ENCODE assay signal across 1 cellular context in the genomic region with DNA sequence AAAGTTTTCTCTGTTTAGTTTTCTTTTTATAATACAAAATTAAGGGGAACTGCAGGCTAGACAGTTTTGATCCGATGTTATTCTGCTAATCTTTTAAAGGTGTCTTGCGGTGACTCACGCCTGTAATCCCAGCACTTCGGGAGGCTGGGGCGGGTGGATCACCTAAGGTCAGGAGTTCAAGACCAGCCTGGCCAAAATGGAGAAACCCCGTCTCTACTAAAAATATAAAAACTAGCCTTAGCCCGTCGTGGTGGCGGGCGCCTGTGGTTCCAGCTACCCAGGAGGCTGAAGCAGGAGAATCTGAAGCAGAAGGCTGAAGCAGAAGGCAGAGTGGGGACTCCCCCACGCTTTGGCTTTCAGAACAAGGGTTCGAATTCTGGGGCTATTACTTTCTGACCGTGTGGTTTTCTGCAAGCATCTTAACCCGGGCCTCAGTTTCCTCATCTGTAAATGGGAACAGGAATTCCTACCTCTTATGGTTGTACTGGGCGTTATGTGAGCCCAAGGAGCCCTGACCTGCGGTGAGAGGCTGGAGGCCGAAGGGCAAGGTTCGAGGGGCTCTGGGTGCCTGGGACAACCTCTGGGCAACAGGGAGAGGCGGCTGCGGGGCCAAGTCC.
TF ChIP-seq lines count a peak whose summit lies in the region.

No MANE protein-coding gene starts in this region.

TF ChIP-seq in K562, 482 proteins besides CTCF, POLR2A, EP300 and RAD21 (continued from another document and continues in another):
- TF ChIP-seq, protein P1, sequence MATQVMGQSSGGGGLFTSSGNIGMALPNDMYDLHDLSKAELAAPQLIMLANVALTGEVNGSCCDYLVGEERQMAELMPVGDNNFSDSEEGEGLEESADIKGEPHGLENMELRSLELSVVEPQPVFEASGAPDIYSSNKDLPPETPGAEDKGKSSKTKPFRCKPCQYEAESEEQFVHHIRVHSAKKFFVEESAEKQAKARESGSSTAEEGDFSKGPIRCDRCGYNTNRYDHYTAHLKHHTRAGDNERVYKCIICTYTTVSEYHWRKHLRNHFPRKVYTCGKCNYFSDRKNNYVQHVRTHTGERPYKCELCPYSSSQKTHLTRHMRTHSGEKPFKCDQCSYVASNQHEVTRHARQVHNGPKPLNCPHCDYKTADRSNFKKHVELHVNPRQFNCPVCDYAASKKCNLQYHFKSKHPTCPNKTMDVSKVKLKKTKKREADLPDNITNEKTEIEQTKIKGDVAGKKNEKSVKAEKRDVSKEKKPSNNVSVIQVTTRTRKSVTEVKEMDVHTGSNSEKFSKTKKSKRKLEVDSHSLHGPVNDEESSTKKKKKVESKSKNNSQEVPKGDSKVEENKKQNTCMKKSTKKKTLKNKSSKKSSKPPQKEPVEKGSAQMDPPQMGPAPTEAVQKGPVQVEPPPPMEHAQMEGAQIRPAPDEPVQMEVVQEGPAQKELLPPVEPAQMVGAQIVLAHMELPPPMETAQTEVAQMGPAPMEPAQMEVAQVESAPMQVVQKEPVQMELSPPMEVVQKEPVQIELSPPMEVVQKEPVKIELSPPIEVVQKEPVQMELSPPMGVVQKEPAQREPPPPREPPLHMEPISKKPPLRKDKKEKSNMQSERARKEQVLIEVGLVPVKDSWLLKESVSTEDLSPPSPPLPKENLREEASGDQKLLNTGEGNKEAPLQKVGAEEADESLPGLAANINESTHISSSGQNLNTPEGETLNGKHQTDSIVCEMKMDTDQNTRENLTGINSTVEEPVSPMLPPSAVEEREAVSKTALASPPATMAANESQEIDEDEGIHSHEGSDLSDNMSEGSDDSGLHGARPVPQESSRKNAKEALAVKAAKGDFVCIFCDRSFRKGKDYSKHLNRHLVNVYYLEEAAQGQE (CRISPR knock-in tag; IDR thresholded peaks at IDR 0.05; ENCODE audit: low read depth) = no peak; the same call in 1 of the 2 replicates
- TF ChIP-seq ZNF707 (CRISPR knock-in tag; conservative IDR thresholded peaks at IDR 0.05) = no peak
- TF ChIP-seq ZNF12 (CRISPR knock-in tag; IDR thresholded peaks at IDR 0.05) = no peak
- TF ChIP-seq ZNF589 (CRISPR knock-in tag; IDR thresholded peaks at IDR 0.05; ENCODE audit: low read depth) = peak; percentile 54; the same call in 1 of the 2 replicates
- TF ChIP-seq RBM17 (IDR thresholded peaks at IDR 0.05; ENCODE audit: borderline replicate concordance, low read depth, low read length) = no peak
- no peak for TF ChIP-seq ILF3 (IDR thresholded peaks at IDR 0.05; ENCODE audit: borderline replicate concordance)
- TF ChIP-seq ZFP30 (CRISPR knock-in tag; IDR thresholded peaks at IDR 0.05; ENCODE audit: borderline replicate concordance) = no peak
- TF ChIP-seq ZSCAN29 (IDR thresholded peaks at IDR 0.05) = no peak
- no peak for TF ChIP-seq ZBTB17 (CRISPR knock-in tag; IDR thresholded peaks at IDR 0.05)
- TF ChIP-seq MXI1 (IDR thresholded peaks at IDR 0.05; ENCODE audit: low read depth, low read length) = no peak
- TF ChIP-seq TRIM24 (IDR thresholded peaks at IDR 0.05) = no peak; a peak in 1 of 4 replicates
- TF ChIP-seq ZNF263 (CRISPR knock-in tag; IDR thresholded peaks at IDR 0.05; ENCODE audit: borderline replicate concordance) = no peak
- TF ChIP-seq, protein P2, sequence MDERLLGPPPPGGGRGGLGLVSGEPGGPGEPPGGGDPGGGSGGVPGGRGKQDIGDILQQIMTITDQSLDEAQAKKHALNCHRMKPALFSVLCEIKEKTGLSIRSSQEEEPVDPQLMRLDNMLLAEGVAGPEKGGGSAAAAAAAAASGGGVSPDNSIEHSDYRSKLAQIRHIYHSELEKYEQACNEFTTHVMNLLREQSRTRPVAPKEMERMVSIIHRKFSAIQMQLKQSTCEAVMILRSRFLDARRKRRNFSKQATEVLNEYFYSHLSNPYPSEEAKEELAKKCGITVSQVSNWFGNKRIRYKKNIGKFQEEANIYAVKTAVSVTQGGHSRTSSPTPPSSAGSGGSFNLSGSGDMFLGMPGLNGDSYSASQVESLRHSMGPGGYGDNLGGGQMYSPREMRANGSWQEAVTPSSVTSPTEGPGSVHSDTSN (CRISPR knock-in tag; IDR thresholded peaks at IDR 0.05; ENCODE audit: low read depth) = no peak
- TF ChIP-seq, protein P2 (tag; conservative IDR thresholded peaks at IDR 0.05; ENCODE audit: low read depth) = no peak
- no peak for TF ChIP-seq ZBED1 (IDR thresholded peaks at IDR 0.05)
- TF ChIP-seq, protein P3, sequence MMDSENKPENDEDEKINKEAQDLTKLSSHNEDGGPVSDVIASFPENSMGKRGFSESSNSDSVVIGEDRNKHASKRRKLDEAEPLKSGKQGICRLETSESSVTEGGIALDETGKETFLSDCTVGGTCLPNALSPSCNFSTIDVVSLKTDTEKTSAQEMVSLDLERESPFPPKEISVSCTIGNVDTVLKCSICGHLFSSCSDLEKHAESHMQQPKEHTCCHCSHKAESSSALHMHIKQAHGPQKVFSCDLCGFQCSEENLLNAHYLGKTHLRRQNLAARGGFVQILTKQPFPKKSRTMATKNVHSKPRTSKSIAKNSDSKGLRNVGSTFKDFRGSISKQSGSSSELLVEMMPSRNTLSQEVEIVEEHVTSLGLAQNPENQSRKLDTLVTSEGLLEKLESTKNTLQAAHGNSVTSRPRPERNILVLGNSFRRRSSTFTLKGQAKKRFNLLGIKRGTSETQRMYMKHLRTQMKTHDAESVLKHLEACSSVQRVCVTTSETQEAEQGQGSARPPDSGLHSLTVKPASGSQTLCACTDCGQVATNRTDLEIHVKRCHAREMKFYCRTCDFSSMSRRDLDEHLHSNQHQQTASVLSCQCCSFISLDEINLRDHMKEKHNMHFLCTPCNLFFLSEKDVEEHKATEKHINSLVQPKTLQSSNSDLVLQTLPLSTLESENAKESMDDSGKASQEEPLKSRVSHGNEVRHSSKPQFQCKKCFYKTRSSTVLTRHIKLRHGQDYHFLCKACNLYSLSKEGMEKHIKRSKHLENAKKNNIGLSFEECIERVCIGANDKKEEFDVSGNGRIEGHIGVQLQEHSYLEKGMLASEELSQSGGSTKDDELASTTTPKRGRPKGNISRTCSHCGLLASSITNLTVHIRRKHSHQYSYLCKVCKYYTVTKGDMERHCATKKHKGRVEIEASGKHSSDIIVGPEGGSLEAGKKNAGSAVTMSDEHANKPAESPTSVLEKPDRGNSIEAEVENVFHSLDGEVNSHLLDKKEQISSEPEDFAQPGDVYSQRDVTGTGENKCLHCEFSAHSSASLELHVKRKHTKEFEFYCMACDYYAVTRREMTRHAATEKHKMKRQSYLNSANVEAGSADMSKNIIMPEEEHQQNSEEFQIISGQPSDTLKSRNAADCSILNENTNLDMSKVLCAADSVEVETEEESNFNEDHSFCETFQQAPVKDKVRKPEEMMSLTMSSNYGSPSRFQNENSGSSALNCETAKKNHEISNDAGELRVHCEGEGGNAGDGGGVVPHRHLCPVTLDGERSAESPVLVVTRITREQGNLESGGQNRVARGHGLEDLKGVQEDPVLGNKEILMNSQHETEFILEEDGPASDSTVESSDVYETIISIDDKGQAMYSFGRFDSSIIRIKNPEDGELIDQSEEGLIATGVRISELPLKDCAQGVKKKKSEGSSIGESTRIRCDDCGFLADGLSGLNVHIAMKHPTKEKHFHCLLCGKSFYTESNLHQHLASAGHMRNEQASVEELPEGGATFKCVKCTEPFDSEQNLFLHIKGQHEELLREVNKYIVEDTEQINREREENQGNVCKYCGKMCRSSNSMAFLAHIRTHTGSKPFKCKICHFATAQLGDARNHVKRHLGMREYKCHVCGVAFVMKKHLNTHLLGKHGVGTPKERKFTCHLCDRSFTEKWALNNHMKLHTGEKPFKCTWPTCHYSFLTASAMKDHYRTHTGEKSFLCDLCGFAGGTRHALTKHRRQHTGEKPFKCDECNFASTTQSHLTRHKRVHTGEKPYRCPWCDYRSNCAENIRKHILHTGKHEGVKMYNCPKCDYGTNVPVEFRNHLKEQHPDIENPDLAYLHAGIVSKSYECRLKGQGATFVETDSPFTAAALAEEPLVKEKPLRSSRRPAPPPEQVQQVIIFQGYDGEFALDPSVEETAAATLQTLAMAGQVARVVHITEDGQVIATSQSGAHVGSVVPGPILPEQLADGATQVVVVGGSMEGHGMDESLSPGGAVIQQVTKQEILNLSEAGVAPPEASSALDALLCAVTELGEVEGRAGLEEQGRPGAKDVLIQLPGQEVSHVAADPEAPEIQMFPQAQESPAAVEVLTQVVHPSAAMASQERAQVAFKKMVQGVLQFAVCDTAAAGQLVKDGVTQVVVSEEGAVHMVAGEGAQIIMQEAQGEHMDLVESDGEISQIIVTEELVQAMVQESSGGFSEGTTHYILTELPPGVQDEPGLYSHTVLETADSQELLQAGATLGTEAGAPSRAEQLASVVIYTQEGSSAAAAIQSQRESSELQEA (IDR thresholded peaks at IDR 0.05; ENCODE audit: low read depth) = no peak
- TF ChIP-seq HMG20B (CRISPR knock-in tag; IDR thresholded peaks at IDR 0.05) = no peak
- TF ChIP-seq TEAD1 (CRISPR knock-in tag; IDR thresholded peaks at IDR 0.05) = 0 out of 4 replicates have a peak, but pooled peaks of 1 of the 2 experiments have one; percentile 35
- TF ChIP-seq CSDE1 (IDR thresholded peaks at IDR 0.05) = no peak
- TF ChIP-seq, protein P4, sequence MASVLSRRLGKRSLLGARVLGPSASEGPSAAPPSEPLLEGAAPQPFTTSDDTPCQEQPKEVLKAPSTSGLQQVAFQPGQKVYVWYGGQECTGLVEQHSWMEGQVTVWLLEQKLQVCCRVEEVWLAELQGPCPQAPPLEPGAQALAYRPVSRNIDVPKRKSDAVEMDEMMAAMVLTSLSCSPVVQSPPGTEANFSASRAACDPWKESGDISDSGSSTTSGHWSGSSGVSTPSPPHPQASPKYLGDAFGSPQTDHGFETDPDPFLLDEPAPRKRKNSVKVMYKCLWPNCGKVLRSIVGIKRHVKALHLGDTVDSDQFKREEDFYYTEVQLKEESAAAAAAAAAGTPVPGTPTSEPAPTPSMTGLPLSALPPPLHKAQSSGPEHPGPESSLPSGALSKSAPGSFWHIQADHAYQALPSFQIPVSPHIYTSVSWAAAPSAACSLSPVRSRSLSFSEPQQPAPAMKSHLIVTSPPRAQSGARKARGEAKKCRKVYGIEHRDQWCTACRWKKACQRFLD (CRISPR knock-in tag; IDR thresholded peaks at IDR 0.05) = no peak
- no peak for TF ChIP-seq POLR3A (IDR thresholded peaks at IDR 0.05; ENCODE audit: borderline replicate concordance, extremely low read depth, insufficient read depth, insufficient read length)
- TF ChIP-seq SP2 (IDR thresholded peaks at IDR 0.05; ENCODE audit: extremely low read depth, low read depth, low read length, poor library complexity, severe bottlenecking) = no peak
- no peak for TF ChIP-seq NBN (IDR thresholded peaks at IDR 0.05; ENCODE audit: low read depth)
- no peak for TF ChIP-seq U2AF2 (optimal IDR thresholded peaks at IDR 0.05; ENCODE audit: low read depth, low read length)
- no peak for TF ChIP-seq CBFB (CRISPR knock-in tag; IDR thresholded peaks at IDR 0.05)
- TF ChIP-seq ZNF23 (CRISPR knock-in tag; IDR thresholded peaks at IDR 0.05) = no peak
- no peak for TF ChIP-seq POLR2AphosphoS5 (IDR thresholded peaks at IDR 0.05; ENCODE audit: control insufficient read depth, insufficient read depth, low read depth, low read length)
- TF ChIP-seq, protein P5, sequence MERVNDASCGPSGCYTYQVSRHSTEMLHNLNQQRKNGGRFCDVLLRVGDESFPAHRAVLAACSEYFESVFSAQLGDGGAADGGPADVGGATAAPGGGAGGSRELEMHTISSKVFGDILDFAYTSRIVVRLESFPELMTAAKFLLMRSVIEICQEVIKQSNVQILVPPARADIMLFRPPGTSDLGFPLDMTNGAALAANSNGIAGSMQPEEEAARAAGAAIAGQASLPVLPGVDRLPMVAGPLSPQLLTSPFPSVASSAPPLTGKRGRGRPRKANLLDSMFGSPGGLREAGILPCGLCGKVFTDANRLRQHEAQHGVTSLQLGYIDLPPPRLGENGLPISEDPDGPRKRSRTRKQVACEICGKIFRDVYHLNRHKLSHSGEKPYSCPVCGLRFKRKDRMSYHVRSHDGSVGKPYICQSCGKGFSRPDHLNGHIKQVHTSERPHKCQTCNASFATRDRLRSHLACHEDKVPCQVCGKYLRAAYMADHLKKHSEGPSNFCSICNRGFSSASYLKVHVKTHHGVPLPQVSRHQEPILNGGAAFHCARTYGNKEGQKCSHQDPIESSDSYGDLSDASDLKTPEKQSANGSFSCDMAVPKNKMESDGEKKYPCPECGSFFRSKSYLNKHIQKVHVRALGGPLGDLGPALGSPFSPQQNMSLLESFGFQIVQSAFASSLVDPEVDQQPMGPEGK (CRISPR knock-in tag; IDR thresholded peaks at IDR 0.05; ENCODE audit: borderline replicate concordance) = no peak
- no peak for TF ChIP-seq TARDBP (IDR thresholded peaks at IDR 0.05)
- no peak for TF ChIP-seq DIDO1 (tag; IDR thresholded peaks at IDR 0.05; ENCODE audit: low read depth)
- TF ChIP-seq, protein P6, sequence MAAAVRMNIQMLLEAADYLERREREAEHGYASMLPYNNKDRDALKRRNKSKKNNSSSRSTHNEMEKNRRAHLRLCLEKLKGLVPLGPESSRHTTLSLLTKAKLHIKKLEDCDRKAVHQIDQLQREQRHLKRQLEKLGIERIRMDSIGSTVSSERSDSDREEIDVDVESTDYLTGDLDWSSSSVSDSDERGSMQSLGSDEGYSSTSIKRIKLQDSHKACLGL (CRISPR knock-in tag; IDR thresholded peaks at IDR 0.05; ENCODE audit: borderline replicate concordance, poor library complexity, severe bottlenecking) = no peak
- TF ChIP-seq MEF2A (IDR thresholded peaks at IDR 0.05; ENCODE audit: control insufficient read depth, low read depth, low read length) = no peak
- TF ChIP-seq TRIM28 (IDR thresholded peaks at IDR 0.05) = no peak
- no peak for TF ChIP-seq SAFB (IDR thresholded peaks at IDR 0.05; ENCODE audit: borderline replicate concordance, low read depth, low read length)
- no peak for TF ChIP-seq NR2C1 (IDR thresholded peaks at IDR 0.05)
- TF ChIP-seq NR2C1 (tag; IDR thresholded peaks at IDR 0.05) = peak; percentile 41; the same call in 1 of the 2 replicates
- peak in 1 of 2 experiments; percentile 43; a peak in 1 of 4 replicates for TF ChIP-seq KDM1A (IDR thresholded peaks at IDR 0.05)
- no peak for TF ChIP-seq ARHGAP35 (IDR thresholded peaks at IDR 0.05; ENCODE audit: partially characterized antibody)
- peak; percentile 70 for TF ChIP-seq FOSL1 (tag; conservative IDR thresholded peaks at IDR 0.05)
- TF ChIP-seq ZKSCAN1 (IDR thresholded peaks at IDR 0.05; ENCODE audit: low read depth, low read length) = no peak
- TF ChIP-seq ZNF75A (CRISPR knock-in tag; IDR thresholded peaks at IDR 0.05) = no peak
- TF ChIP-seq XRCC5 (IDR thresholded peaks at IDR 0.05; ENCODE audit: low read depth, low read length) = no peak
- no peak for TF ChIP-seq NFE2L1 (tag; IDR thresholded peaks at IDR 0.05; ENCODE audit: borderline replicate concordance, low read depth)
- no peak for TF ChIP-seq YY1 (IDR thresholded peaks at IDR 0.05; ENCODE audit: borderline replicate concordance in 1 of 3, control insufficient read depth in 1 of 3, extremely low read depth in 1 of 3, insufficient read depth in 3 of 3, insufficient read length in 1 of 3, insufficient replicate concordance in 2 of 3, low read depth in 1 of 3, low read length in 2 of 3)
